ENCODE assay signal across 1 cellular context in the genomic region with DNA sequence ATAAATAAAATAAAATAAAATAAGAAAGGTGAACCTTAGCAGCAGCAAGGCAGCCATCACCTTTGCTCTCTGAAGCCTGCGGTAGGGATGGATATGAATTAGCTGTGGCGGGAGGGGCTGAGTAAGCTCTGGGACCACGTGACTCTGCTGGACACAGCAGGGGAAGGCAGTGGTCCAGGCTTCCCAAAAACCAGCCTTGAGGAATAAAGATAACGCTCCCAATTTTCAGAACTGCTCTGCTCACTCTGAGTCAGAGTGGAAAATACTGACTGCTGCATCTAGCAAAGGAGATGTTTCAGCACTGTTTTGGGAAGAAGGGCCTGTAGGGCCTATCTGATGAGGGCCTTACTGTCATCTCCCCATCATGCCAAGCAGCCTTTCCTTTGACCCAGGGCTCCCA.
TF ChIP-seq lines count a peak whose summit lies in the region.

No MANE protein-coding gene starts in this region.

TF ChIP-seq in WTC11, 78 proteins besides CTCF, POLR2A, EP300 and RAD21 (continued from another document):
- TF ChIP-seq, protein P1, sequence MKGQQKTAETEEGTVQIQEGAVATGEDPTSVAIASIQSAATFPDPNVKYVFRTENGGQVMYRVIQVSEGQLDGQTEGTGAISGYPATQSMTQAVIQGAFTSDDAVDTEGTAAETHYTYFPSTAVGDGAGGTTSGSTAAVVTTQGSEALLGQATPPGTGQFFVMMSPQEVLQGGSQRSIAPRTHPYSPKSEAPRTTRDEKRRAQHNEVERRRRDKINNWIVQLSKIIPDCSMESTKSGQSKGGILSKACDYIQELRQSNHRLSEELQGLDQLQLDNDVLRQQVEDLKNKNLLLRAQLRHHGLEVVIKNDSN (CRISPR knock-in tag; IDR thresholded peaks at IDR 0.05) = peak; percentile 54; the same call in 1 of the 2 replicates
